Comparison of ENCODE assay signal across 15 cellular contexts in the genomic region with DNA sequence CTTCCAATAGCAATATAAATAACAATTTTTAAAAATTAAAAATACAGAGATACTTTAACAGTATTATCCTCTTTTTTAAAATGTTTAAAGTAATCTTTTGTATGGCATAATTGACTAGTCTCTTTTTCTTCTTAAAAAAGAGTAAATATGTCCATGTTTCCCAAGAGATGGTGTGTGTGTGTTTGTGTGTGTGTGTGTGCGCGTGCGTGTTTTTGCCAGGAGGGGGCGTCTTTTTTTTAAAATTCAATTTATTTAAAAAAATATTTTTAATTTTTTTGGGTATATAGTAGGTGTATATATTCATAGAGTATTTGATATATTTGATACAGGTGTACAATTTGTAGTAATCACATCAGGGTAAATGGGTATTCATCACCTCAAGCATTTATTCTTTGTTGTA.
A peak's percentile ranks its signal among the peaks of the same experiment; 100 is the strongest.
DNase-seq lines count a peak whose midpoint lies in the region; ATAC-seq and TF ChIP-seq lines count a peak whose summit lies in the region.
"Had no signal": no experiment of that assay in that cellular context is flagged by ENCODE, and none has a peak within 500 bp of the region (broad histone marks: within the 10 kb centered on the region; RNA-seq: fewer than 3 reads in every experiment).

No MANE protein-coding gene starts in this region.

- no peaks in the 10 kb centered on the region for H3K27me3 ChIP-seq in psoas muscle (ENCODE audit: insufficient read depth in 3 of 3, low read length in 2 of 3)
- H3K27me3 ChIP-seq in heart left ventricle = no peaks in the 10 kb centered on the region
- H3K27me3 ChIP-seq: right atrium auricular region, SJCRH30 had no signal

- H3K9me3 ChIP-seq in psoas muscle = no peaks in the 10 kb centered on the region
- peaks cover 0 to 17% (median 0%) of the 10 kb centered on the region in 12 donors for H3K9me3 ChIP-seq in heart left ventricle
- H3K9me3 ChIP-seq: SJCRH30 had no signal

- DNase-seq in DMS 273 (lab: John Stamatoyannopoulos, UW; ENCODE audit: unreplicated experiment) (peak; percentile 1), DMS 273 treated with DMSO at 0.1 percent for 48 hours (lab: John Stamatoyannopoulos, UW) (no peak), UCSD-AML1 (lab: John Stamatoyannopoulos, UW; ENCODE audit: unreplicated experiment) (peak; percentile 3), epithelial cell of proximal tubule (ENCODE audit: low read depth) (no peak), psoas muscle (no peak), C1 segment of cervical spinal cord (lab: John Stamatoyannopoulos, UW) (no peak), heart left ventricle (no peak), iPS-NIHi7 (ENCODE audit: extremely low spot score) (no peak)
- DNase-seq: 8988T; activated T-cell treated with anti-CD3 and anti-CD28 coated beads, Interleukin-2, amount 50 U/mL, for 72 hours; left cardiac atrium; SJCRH30 had no signal

- intact Hi-C loops in psoas muscle (cut with DNase I) (no loop called here), heart left ventricle (cut with DNase I) (no loop called here)

- TF ChIP-seq POLR2A in heart left ventricle (IDR thresholded peaks at IDR 0.05) = no peak

- ATAC-seq in psoas muscle (no peak), heart left ventricle (no peak)
- ATAC-seq: activated T-cell treated with anti-CD3 and anti-CD28 coated beads, Interleukin-2, amount 50 U/mL, for 72 hours; HepG2; left cardiac atrium; stimulated activated effector memory CD8-positive, alpha-beta T cell treated with anti-CD3 and anti-CD28 coated beads, Interleukin-12 subunit alpha, Interleukin-12 subunit beta, amount 100 ng/mL, for 72 hours had no signal

- H3K36me3 ChIP-seq in psoas muscle (ENCODE audit: insufficient read depth in 1 of 2, low read depth in 1 of 2) = no peaks in the 10 kb centered on the region
- H3K36me3 ChIP-seq in heart left ventricle = no peaks in the 10 kb centered on the region
- H3K36me3 ChIP-seq: right atrium auricular region, SJCRH30 had no signal

- H3K4me1 ChIP-seq in psoas muscle (no peaks in the 10 kb centered on the region), heart left ventricle (no peaks in the 10 kb centered on the region)
- H3K4me1 ChIP-seq: right atrium auricular region, SJCRH30 had no signal

- H3K27ac ChIP-seq in psoas muscle (no peak overlapping the region), heart left ventricle (no peak overlapping the region)
- H3K27ac ChIP-seq: right atrium auricular region, SJCRH30 had no signal

- 68 to 75% (median 70%) methylated on average over 4 of the region's 4 CpGs for WGBS in psoas muscle, 3 donors
- WGBS in heart left ventricle, 4 donors = 61 to 73% (median 68%) methylated on average over 4 of the region's 4 CpGs

- H3K4me3 ChIP-seq in epithelial cell of proximal tubule (ENCODE audit: low read depth, low read length) = no peak overlapping the region
- H3K4me3 ChIP-seq in psoas muscle = no peak overlapping the region
- H3K4me3 ChIP-seq in heart left ventricle = no peak overlapping the region
- H3K4me3 ChIP-seq: right atrium auricular region, SJCRH30 had no signal

- TF ChIP-seq CTCF in epithelial cell of proximal tubule (conservative IDR thresholded peaks at IDR 0.05; ENCODE audit: low read depth, low read length) = peak; percentile 48
- peak; percentile 5 for TF ChIP-seq CTCF in psoas muscle (IDR thresholded peaks at IDR 0.05)
- no peak for TF ChIP-seq CTCF in heart left ventricle (IDR thresholded peaks at IDR 0.05)

Comparison
In these comparisons a context has a peak if more than half of its experiments do, and no peak if none do; other contexts are left out.
1. DNase-seq: peak in DMS 273 (single experiment) and UCSD-AML1 (single experiment); none in DMS 273 treated with DMSO at 0.1 percent for 48 hours (single experiment), epithelial cell of proximal tubule (single experiment), psoas muscle (0 of 2), C1 segment of cervical spinal cord (0 of 14), heart left ventricle (0 of 5) and iPS-NIHi7 (single experiment).
2. CTCF ChIP-seq: peak in epithelial cell of proximal tubule (single experiment) and psoas muscle (single experiment); none in heart left ventricle (0 of 12).